In genomic region chr4:142404191-142404611, GRCh38 we compare ENCODE assay signal across 8 cellular contexts.
DNase-seq lines count a peak whose midpoint lies in the region; ATAC-seq lines count a peak whose summit lies in the region.

No MANE protein-coding gene starts in this region.

- no peaks in the 10 kb centered on the region for H3K9me3 Mint-ChIP-seq in activated naive CD8-positive, alpha-beta T cell (ENCODE audit: low read depth)

- H3K4me3 Mint-ChIP-seq in activated naive CD8-positive, alpha-beta T cell = peak overlapping the region; percentile 96

- ATAC-seq in HG02759 (IDR thresholded peaks at IDR 0.05; ENCODE audit: unreplicated experiment) = no peak

- peaks cover 25% of the 10 kb centered on the region for H3K36me3 Mint-ChIP-seq in activated naive CD8-positive, alpha-beta T cell

- H3K9me3 ChIP-seq in subcutaneous abdominal adipose tissue (ENCODE audit: control insufficient read depth in 5 of 5, low read length in 5 of 5) = no peaks in the 10 kb centered on the region

- peak overlapping the region; percentile 98 for H3K27ac Mint-ChIP-seq in activated naive CD8-positive, alpha-beta T cell

- H3K36me3 ChIP-seq in subcutaneous abdominal adipose tissue (ENCODE audit: control insufficient read depth in 5 of 5, insufficient read depth in 5 of 5, low read length in 5 of 5) = no peaks in the 10 kb centered on the region

- H3K4me1 Mint-ChIP-seq in activated naive CD8-positive, alpha-beta T cell (ENCODE audit: low read depth) = peaks cover 74% of the 10 kb centered on the region

- H3K27ac ChIP-seq in subcutaneous abdominal adipose tissue (ENCODE audit: low read depth, low read length) = no peak overlapping the region

- H3K4me3 ChIP-seq in subcutaneous abdominal adipose tissue (ENCODE audit: low read depth in 1 of 5, low read length in 5 of 5) = peak overlapping the region in 3 of 5 donors; percentile 8 to 73 (median 37)

- peak overlapping the region in 1 of 5 donors; percentile 20 for H3K9ac ChIP-seq in subcutaneous abdominal adipose tissue (ENCODE audit: low read length in 5 of 5)

- no peaks in the 10 kb centered on the region for H3K27me3 Mint-ChIP-seq in activated naive CD8-positive, alpha-beta T cell

- no peaks in the 10 kb centered on the region for H3K27me3 ChIP-seq in subcutaneous abdominal adipose tissue (ENCODE audit: control insufficient read depth in 5 of 5, insufficient read depth in 4 of 5, low read length in 5 of 5)

- H3K4me1 ChIP-seq in subcutaneous abdominal adipose tissue (ENCODE audit: control insufficient read depth in 5 of 5, insufficient read depth in 5 of 5, low read length in 5 of 5) = peaks cover 0 to 17% (median 11%) of the 10 kb centered on the region in 5 donors

- peak; percentile 10 for DNase-seq in NOMO-1 treated with DMSO at 0.1 percent for 48 hours (lab: John Stamatoyannopoulos, UW; ENCODE audit: unreplicated experiment)
- no peak for DNase-seq in NOMO-1 treated with dmso at 0.1 percent for 144 hours (lab: John Stamatoyannopoulos, UW; ENCODE audit: unreplicated experiment)
- peak; percentile 25 for DNase-seq in left kidney (ENCODE audit: low read depth, low spot score)
- DNase-seq in hypothalamus (lab: John Stamatoyannopoulos, UW) = no peak
- DNase-seq in NCI-H748 (lab: John Stamatoyannopoulos, UW; ENCODE audit: unreplicated experiment) = no peak

Comparison
In these comparisons a context has a peak if more than half of its experiments do, and no peak if none do; other contexts are left out.
1. DNase-seq: peak in NOMO-1 treated with DMSO at 0.1 percent for 48 hours (single experiment) and left kidney (single experiment); none in NOMO-1 treated with dmso at 0.1 percent for 144 hours (single experiment), hypothalamus (0 of 51) and NCI-H748 (single experiment).